In the genomic region with DNA sequence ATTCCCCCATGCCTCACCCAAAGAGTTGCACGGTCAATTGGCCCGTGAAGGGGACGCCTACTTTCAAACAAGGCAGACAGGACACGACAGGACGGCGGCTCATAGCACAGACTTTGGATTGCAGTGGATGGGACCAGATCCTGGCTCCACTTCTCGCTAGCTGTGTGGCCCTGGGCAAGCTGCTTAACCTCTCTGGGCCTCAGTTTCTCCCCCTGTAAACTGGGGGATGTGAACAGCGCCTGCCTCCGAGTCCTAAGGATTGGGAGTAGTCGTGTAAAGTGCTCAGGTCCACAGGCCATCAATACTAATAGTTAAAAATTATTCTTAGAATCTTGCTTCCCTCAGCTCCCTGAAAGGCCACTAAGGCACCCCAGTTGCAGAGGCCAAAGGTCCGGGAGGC, we compare ENCODE assay signal across 23 cellular contexts. TPM values are rescaled to one million over a fixed set of nuclear protein-coding genes. Genes with fewer than 3 reads are reported as not detected.
DNase-seq lines count a peak whose midpoint lies in the region; ATAC-seq, FAIRE-seq and TF ChIP-seq lines count a peak whose summit lies in the region.
"Had no signal": no experiment of that assay in that cellular context is flagged by ENCODE, and none has a peak within 500 bp of the region (broad histone marks: within the 10 kb centered on the region; RNA-seq: fewer than 3 reads in every experiment).

No MANE protein-coding gene starts in this region.

- WGBS in small intestine, 3 donors, result 86 to 94% (median 92%) methylated on average over 11 of the region's 11 CpGs

- no peaks in the 10 kb centered on the region for H3K27me3 Mint-ChIP-seq in activated T-cell treated with anti-CD3 and anti-CD28 coated beads, Interleukin-2, amount 50 U/mL, for 24 hours
- H3K27me3 Mint-ChIP-seq in activated naive CD8-positive, alpha-beta T cell treated with anti-CD3 and anti-CD28 coated beads, Interleukin-2, amount 50 U/mL, for 24 hours, result no peaks in the 10 kb centered on the region
- no peaks in the 10 kb centered on the region for H3K27me3 Mint-ChIP-seq in nephron progenitor cell (ENCODE audit: low read depth, poor library complexity)

- no peaks in the 10 kb centered on the region for H3K27me3 ChIP-seq in left ventricle myocardium inferior (ENCODE audit: low read depth)
- H3K27me3 ChIP-seq in small intestine (ENCODE audit: control insufficient read depth in 2 of 2, insufficient read depth in 2 of 2, low read length in 2 of 2), result no peaks in the 10 kb centered on the region
- H3K27me3 ChIP-seq: body of pancreas, testis, uterus had no signal

- no peak overlapping the region for H3K4me3 ChIP-seq in left ventricle myocardium inferior
- no peak overlapping the region for H3K4me3 ChIP-seq in small intestine (ENCODE audit: low read depth in 1 of 2, low read length in 2 of 2)
- H3K4me3 ChIP-seq: body of pancreas, skin epidermis, testis, uterus had no signal

- CTCF ChIA-PET in RWPE1 (lab: Yijun Ruan, JAX), result interaction anchor here (11.3 kb wide), 1 partner anchor 14 kb away, joined by 155 read pairs; a partner anchor contains a TSS

- H3K27ac ChIP-seq in RWPE1 (peak overlapping the region; percentile 75), left ventricle myocardium inferior (replicated peaks) (no peak overlapping the region), small intestine (ENCODE audit: low read depth in 1 of 2, low read length in 1 of 2) (no peak overlapping the region)
- H3K27ac ChIP-seq: body of pancreas, testis had no signal

- TF ChIP-seq CTCF in RWPE1 (conservative IDR thresholded peaks at IDR 0.05; ENCODE audit: low read depth) (no peak), nephron progenitor cell (IDR thresholded peaks at IDR 0.05) (no peak), left ventricle myocardium inferior (IDR thresholded peaks at IDR 0.05; ENCODE audit: borderline replicate concordance) (no peak)

- DNase-seq in activated T-cell treated with anti-CD3 and anti-CD28 coated beads, Interleukin-2, amount 50 U/mL, for 24 hours, result no peak
- DNase-seq in activated T-cell treated with anti-CD3 and anti-CD28 coated beads for 4 hours (no peak), RWPE1 (ENCODE audit: low spot score) (no peak), nephron progenitor cell (no peak), left ventricle myocardium inferior (no peak), small intestine (no peak)
- no peak for DNase-seq in activated naive CD8-positive, alpha-beta T cell treated with anti-CD3 and anti-CD28 coated beads, Interleukin-2, amount 50 U/mL, for 24 hours
- DNase-seq: activated CD8-positive, alpha-beta memory T cell treated with anti-CD3 and anti-CD28 coated beads for 24 hours; body of pancreas; Calu3; cerebellar nuclear complex; IMR-90; NCI-H2081; NCI-H345; NCI-H748 treated with DMSO at 0.1 percent for 48 hours; occipital lobe; SK-N-SH; stimulated activated CD4-positive, alpha-beta T cell treated with anti-CD3 and anti-CD28 coated beads, Interleukin-2, amount 100 ng/mL, for 24 hours; testis; uterus had no signal

- H3K4me1 ChIP-seq in left ventricle myocardium inferior (peaks cover 37% of the 10 kb centered on the region), small intestine (ENCODE audit: control insufficient read depth in 2 of 2, insufficient read depth in 1 of 2, low read depth in 1 of 2, low read length in 1 of 2) (no peaks in the 10 kb centered on the region)

- peaks cover 58% of the 10 kb centered on the region for H3K4me1 Mint-ChIP-seq in activated T-cell treated with anti-CD3 and anti-CD28 coated beads, Interleukin-2, amount 50 U/mL, for 24 hours (ENCODE audit: low read depth)
- peaks cover 61% of the 10 kb centered on the region for H3K4me1 Mint-ChIP-seq in activated naive CD8-positive, alpha-beta T cell treated with anti-CD3 and anti-CD28 coated beads, Interleukin-2, amount 50 U/mL, for 24 hours
- H3K4me1 Mint-ChIP-seq in nephron progenitor cell, result peaks cover 25% of the 10 kb centered on the region

- H3K36me3 ChIP-seq in left ventricle myocardium inferior (peaks cover 17% of the 10 kb centered on the region), small intestine (ENCODE audit: control insufficient read depth in 2 of 2, insufficient read depth in 2 of 2, low read length in 2 of 2) (peaks cover 3 to 10% of the 10 kb centered on the region in 2 donors)
- H3K36me3 ChIP-seq: uterus had no signal

- no peak for FAIRE-seq in small intestine (lab: Jason Lieb, UNC)
- FAIRE-seq: A204.1 had no signal

- peak overlapping the region; percentile 10 for H3K4me3 Mint-ChIP-seq in activated T-cell treated with anti-CD3 and anti-CD28 coated beads, Interleukin-2, amount 50 U/mL, for 24 hours
- no peak overlapping the region for H3K4me3 Mint-ChIP-seq in activated naive CD8-positive, alpha-beta T cell treated with anti-CD3 and anti-CD28 coated beads, Interleukin-2, amount 50 U/mL, for 24 hours
- no peak overlapping the region for H3K4me3 Mint-ChIP-seq in nephron progenitor cell

- peak overlapping the region; percentile 99 for H3K27ac Mint-ChIP-seq in activated T-cell treated with anti-CD3 and anti-CD28 coated beads, Interleukin-2, amount 50 U/mL, for 24 hours
- peak overlapping the region; percentile 95 for H3K27ac Mint-ChIP-seq in activated naive CD8-positive, alpha-beta T cell treated with anti-CD3 and anti-CD28 coated beads, Interleukin-2, amount 50 U/mL, for 24 hours
- H3K27ac Mint-ChIP-seq in nephron progenitor cell, result peak overlapping the region; percentile 25

- no peaks in the 10 kb centered on the region for H3K9me3 Mint-ChIP-seq in activated T-cell treated with anti-CD3 and anti-CD28 coated beads, Interleukin-2, amount 50 U/mL, for 24 hours
- no peaks in the 10 kb centered on the region for H3K9me3 Mint-ChIP-seq in activated naive CD8-positive, alpha-beta T cell treated with anti-CD3 and anti-CD28 coated beads, Interleukin-2, amount 50 U/mL, for 24 hours
- H3K9me3 Mint-ChIP-seq in nephron progenitor cell, result no peaks in the 10 kb centered on the region

- H3K9me3 ChIP-seq in left ventricle myocardium inferior (replicated peaks), result no peaks in the 10 kb centered on the region
- no peaks in the 10 kb centered on the region for H3K9me3 ChIP-seq in small intestine (ENCODE audit: control insufficient read depth, low read depth)
- H3K9me3 ChIP-seq: body of pancreas, SK-N-SH, testis, uterus had no signal

- peaks cover 77% of the 10 kb centered on the region for H3K36me3 Mint-ChIP-seq in activated T-cell treated with anti-CD3 and anti-CD28 coated beads, Interleukin-2, amount 50 U/mL, for 24 hours (ENCODE audit: low read depth)
- H3K36me3 Mint-ChIP-seq in activated naive CD8-positive, alpha-beta T cell treated with anti-CD3 and anti-CD28 coated beads, Interleukin-2, amount 50 U/mL, for 24 hours (ENCODE audit: low read depth), result peaks cover 39% of the 10 kb centered on the region
- H3K36me3 Mint-ChIP-seq in nephron progenitor cell (ENCODE audit: low read depth), result peaks cover 5% of the 10 kb centered on the region

- ATAC-seq in activated naive CD8-positive, alpha-beta T cell treated with anti-CD3 and anti-CD28 coated beads, Interleukin-2, amount 50 U/mL, for 24 hours, result no peak
- ATAC-seq in HG03571 (IDR thresholded peaks at IDR 0.05; ENCODE audit: unreplicated experiment), result no peak
- ATAC-seq: body of pancreas had no signal

- intact Hi-C loops in left ventricle myocardium inferior (cut with micrococcal nuclease), result no loop called here

- POLR2A ChIA-PET in RWPE1 (lab: Yijun Ruan, JAX; ENCODE audit: low non-redundant PET), result no interaction called here

RNA-seq across cellular contexts. Expression of a gene that starts 13.1 kb away (rescaled TPM):
- 44.3 TPM for total RNA-seq in left ventricle myocardium inferior
- polyA plus RNA-seq in small intestine, result 10 to 100 TPM; 13.3 to 75.9 (median 44.5) TPM

RNA-seq across cellular contexts. Expression of a gene that starts 23.4 kb away (rescaled TPM):
- 7.9 TPM for total RNA-seq in left ventricle myocardium inferior
- polyA plus RNA-seq in small intestine, result 1 to 10 TPM; 3.6 to 9.4 (median 3.8) TPM

Comparison
In these comparisons a context has a peak if more than half of its experiments do, and no peak if none do; other contexts are left out.
1. H3K27ac Mint-ChIP-seq: peak in every context shown above with its lines; median percentile 99 in activated T-cell treated with anti-CD3 and anti-CD28 coated beads, Interleukin-2, amount 50 U/mL, for 24 hours; 95 in activated naive CD8-positive, alpha-beta T cell treated with anti-CD3 and anti-CD28 coated beads, Interleukin-2, amount 50 U/mL, for 24 hours; 25 in nephron progenitor cell.